Comparison of ENCODE assay signal across 8 cellular contexts in genomic region chr11:17528181-17528691, GRCh38. TPM values are rescaled to one million over a fixed set of nuclear protein-coding genes. Genes with fewer than 3 reads are reported as not detected.
DNase-seq lines count a peak whose midpoint lies in the region; ATAC-seq and TF ChIP-seq lines count a peak whose summit lies in the region.

No MANE protein-coding gene starts in this region.

- no peak overlapping the region for H3K9ac ChIP-seq in Karpas-422 (ENCODE audit: low read length)

- whole genome bisulfite sequencing in hepatocyte (ENCODE audit: low lambda C conversion rate, missing lambda C conversion rate) = 49% methylated on average over 9 of the region's 9 CpGs

- H3K4me2 ChIP-seq in Karpas-422 (ENCODE audit: low read depth, low read length, poor library complexity, severe bottlenecking) = no peak overlapping the region
- H3K4me2 ChIP-seq in hepatocyte = no peak overlapping the region

- POLR2A ChIA-PET in BJ (lab: Charles Lee) = no interaction called here

- peak; percentile 64 for ATAC-seq in GM19452 (IDR thresholded peaks at IDR 0.05; ENCODE audit: unreplicated experiment)
- peak; percentile 99 for ATAC-seq in SK-N-SH treated with all-trans-retinoic acid at 6 μM for 48 hours

- peaks cover 7% of the 10 kb centered on the region for H3K27me3 ChIP-seq in BJ (ENCODE audit: control insufficient read depth, insufficient read depth, low read length)
- no peaks in the 10 kb centered on the region for H3K27me3 ChIP-seq in Karpas-422 (ENCODE audit: low read length)
- no peaks in the 10 kb centered on the region for H3K27me3 ChIP-seq in ascending aorta
- H3K27me3 ChIP-seq in hepatocyte = no peaks in the 10 kb centered on the region

- no peak overlapping the region for H3K27ac ChIP-seq in Karpas-422 (ENCODE audit: low read length)
- H3K27ac ChIP-seq in ascending aorta = no peak overlapping the region
- H3K27ac ChIP-seq in hepatocyte = no peak overlapping the region

- DNase-seq in BJ (ENCODE audit: low read depth) (no peak), Karpas-422 (peak; percentile 81), ascending aorta (ENCODE audit: low spot score in 2 of 2) (no peak), hepatocyte (ENCODE audit: low spot score) (peak; percentile 78), smooth muscle cell of the brain vasculature (ENCODE audit: low read depth, low spot score) (peak; percentile 6), dedifferentiated amniotic fluid mesenchymal stem cell (ENCODE audit: extremely low spot score) (no peak)

- H3K9me2 ChIP-seq in Karpas-422 (replicated peaks; ENCODE audit: insufficient read depth, low read length) = no peaks in the 10 kb centered on the region
- H3K9me2 ChIP-seq in hepatocyte (replicated peaks; ENCODE audit: insufficient read depth) = no peaks in the 10 kb centered on the region

- H3K79me2 ChIP-seq in Karpas-422 (ENCODE audit: low read length) (no peaks in the 10 kb centered on the region), hepatocyte (peaks cover 19% of the 10 kb centered on the region)

- H4K20me1 ChIP-seq in Karpas-422 (ENCODE audit: insufficient read depth, low read depth, low read length) (no peaks in the 10 kb centered on the region), hepatocyte (ENCODE audit: insufficient read depth, poor library complexity, severe bottlenecking) (no peaks in the 10 kb centered on the region)

- H3K9me3 ChIP-seq in Karpas-422 (ENCODE audit: low read length) (no peaks in the 10 kb centered on the region), ascending aorta (no peaks in the 10 kb centered on the region), hepatocyte (ENCODE audit: low read depth) (no peaks in the 10 kb centered on the region)

- H3K4me3 ChIP-seq in BJ (ENCODE audit: low read depth, low read length) (no peak overlapping the region), Karpas-422 (ENCODE audit: low read length) (no peak overlapping the region), ascending aorta (no peak overlapping the region), hepatocyte (no peak overlapping the region)

- TF ChIP-seq CTCF in BJ (IDR thresholded peaks at IDR 0.05; ENCODE audit: insufficient read depth, low read depth, low read length) = peak; percentile 75
- TF ChIP-seq CTCF in ascending aorta (IDR thresholded peaks at IDR 0.05) = peak; percentile 27 to 52 (median 36)
- TF ChIP-seq CTCF in hepatocyte (IDR thresholded peaks at IDR 0.05; ENCODE audit: poor library complexity) = peak; percentile 66

- H3K4me1 ChIP-seq in Karpas-422 (ENCODE audit: low read length) (no peaks in the 10 kb centered on the region), ascending aorta (no peaks in the 10 kb centered on the region), hepatocyte (ENCODE audit: insufficient read depth) (peaks cover 16% of the 10 kb centered on the region)

- H3K36me3 ChIP-seq in BJ (ENCODE audit: control insufficient read depth, insufficient read depth, low read length) (no peaks in the 10 kb centered on the region), Karpas-422 (ENCODE audit: insufficient read depth, low read length) (no peaks in the 10 kb centered on the region), ascending aorta (no peaks in the 10 kb centered on the region), hepatocyte (replicated peaks; ENCODE audit: insufficient read depth, low read depth) (no peaks in the 10 kb centered on the region)

- intact Hi-C loops in ascending aorta (cut with DNase I) = no loop called here

- CTCF ChIA-PET in BJ (lab: Yijun Ruan, JAX) = interaction anchor here (0.6 to 2.4 kb wide), 19 partner anchors 11 to 741 kb away, joined by 3 to 21 read pairs (median 4); no protein-coding TSS in a partner anchor

- no peak overlapping the region for H2AFZ ChIP-seq in Karpas-422 (ENCODE audit: low read length)
- H2AFZ ChIP-seq in hepatocyte = no peak overlapping the region

TF ChIP-seq in SK-N-SH treated with all-trans-retinoic acid at 6 μM for 48 hours, 23 proteins besides CTCF, POLR2A, EP300 and RAD21:
- no peak for TF ChIP-seq PPARA (CRISPR knock-in tag; IDR thresholded peaks at IDR 0.05; ENCODE audit: borderline replicate concordance)
- TF ChIP-seq CSDC2 (CRISPR knock-in tag; IDR thresholded peaks at IDR 0.05) = no peak
- no peak for TF ChIP-seq TOX (CRISPR knock-in tag; IDR thresholded peaks at IDR 0.05; ENCODE audit: borderline replicate concordance)
- TF ChIP-seq ZNF565 (CRISPR knock-in tag; conservative IDR thresholded peaks at IDR 0.05; ENCODE audit: low read depth) = no peak
- no peak for TF ChIP-seq TSHZ2 (CRISPR knock-in tag; IDR thresholded peaks at IDR 0.05)
- no peak for TF ChIP-seq CSRNP3 (CRISPR knock-in tag; IDR thresholded peaks at IDR 0.05)
- no peak for TF ChIP-seq ISL1 (CRISPR knock-in tag; IDR thresholded peaks at IDR 0.05)
- no peak for TF ChIP-seq OSR1 (CRISPR knock-in tag; IDR thresholded peaks at IDR 0.05)
- TF ChIP-seq, protein P1, sequence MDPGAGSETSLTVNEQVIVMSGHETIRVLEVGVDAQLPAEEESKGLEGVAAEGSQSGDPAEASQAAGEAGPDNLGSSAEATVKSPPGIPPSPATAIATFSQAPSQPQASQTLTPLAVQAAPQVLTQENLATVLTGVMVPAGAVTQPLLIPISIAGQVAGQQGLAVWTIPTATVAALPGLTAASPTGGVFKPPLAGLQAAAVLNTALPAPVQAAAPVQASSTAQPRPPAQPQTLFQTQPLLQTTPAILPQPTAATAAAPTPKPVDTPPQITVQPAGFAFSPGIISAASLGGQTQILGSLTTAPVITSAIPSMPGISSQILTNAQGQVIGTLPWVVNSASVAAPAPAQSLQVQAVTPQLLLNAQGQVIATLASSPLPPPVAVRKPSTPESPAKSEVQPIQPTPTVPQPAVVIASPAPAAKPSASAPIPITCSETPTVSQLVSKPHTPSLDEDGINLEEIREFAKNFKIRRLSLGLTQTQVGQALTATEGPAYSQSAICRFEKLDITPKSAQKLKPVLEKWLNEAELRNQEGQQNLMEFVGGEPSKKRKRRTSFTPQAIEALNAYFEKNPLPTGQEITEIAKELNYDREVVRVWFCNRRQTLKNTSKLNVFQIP (CRISPR knock-in tag; IDR thresholded peaks at IDR 0.05; ENCODE audit: borderline replicate concordance, low read depth) = no peak
- TF ChIP-seq BACH2 (CRISPR knock-in tag; IDR thresholded peaks at IDR 0.05; ENCODE audit: borderline replicate concordance) = no peak
- TF ChIP-seq SNAI2 (CRISPR knock-in tag; IDR thresholded peaks at IDR 0.05) = no peak
- TF ChIP-seq ESRRG (CRISPR knock-in tag; IDR thresholded peaks at IDR 0.05) = no peak
- no peak for TF ChIP-seq ZNF8 (CRISPR knock-in tag; IDR thresholded peaks at IDR 0.05)

RNA-seq across cellular contexts. Expression of gene USH1C, which starts 16.0 kb away (rescaled TPM):
- polyA plus RNA-seq in BJ (2011; rRNA removed) = not detected in 2 replicates
- polyA minus RNA-seq in BJ (2011; rRNA and poly(A)+ RNA removed) = not detected in 2 replicates
- not detected in 2 replicates for total RNA-seq in Karpas-422 (2014; rRNA removed; shearing (Covaris generic); ENCODE audit: low replicate concordance)
- not detected for total RNA-seq in ascending aorta
- total RNA-seq in hepatocyte = 58.8 and 60.6 TPM in 2 replicates
- polyA plus RNA-seq in hepatocyte = 54.0 and 54.3 TPM in 2 replicates

RNA-seq across cellular contexts. Expression of gene OTOG, which starts 18.8 kb away (rescaled TPM):
- not detected in 2 replicates for polyA plus RNA-seq in BJ (2011; rRNA removed)
- polyA minus RNA-seq in BJ (2011; rRNA and poly(A)+ RNA removed) = not detected in 2 replicates
- total RNA-seq in Karpas-422 (2014; rRNA removed; shearing (Covaris generic); ENCODE audit: low replicate concordance) = not detected in 2 replicates
- not detected for total RNA-seq in ascending aorta
- 0.16 and 0.27 TPM in 2 replicates for total RNA-seq in hepatocyte
- polyA plus RNA-seq in hepatocyte = 0.06 and 2.0 TPM in 2 replicates

RNA-seq across cellular contexts. Expression of gene ABCC8, which starts 51.6 kb away (rescaled TPM):
- not detected in 2 replicates for polyA plus RNA-seq in BJ (2011; rRNA removed)
- not detected in 2 replicates for polyA minus RNA-seq in BJ (2011; rRNA and poly(A)+ RNA removed)
- total RNA-seq in Karpas-422 (2014; rRNA removed; shearing (Covaris generic); ENCODE audit: low replicate concordance) = not detected in 2 replicates
- total RNA-seq in ascending aorta = not detected
- 0.88 and 2.2 TPM in 2 replicates for total RNA-seq in hepatocyte
- polyA plus RNA-seq in hepatocyte = 0.89 TPM in 1 of 2 replicates, not detected in the other

Comparison
In these comparisons a context has a peak if more than half of its experiments do, and no peak if none do; other contexts are left out.
1. DNase-seq: peak in Karpas-422 (single experiment), hepatocyte (single experiment) and smooth muscle cell of the brain vasculature (single experiment); none in BJ (single experiment), ascending aorta (0 of 2) and dedifferentiated amniotic fluid mesenchymal stem cell (single experiment).
2. RNA of gene USH1C, which starts 16.0 kb away (total RNA-seq): 58.8 to 60.6 TPM in hepatocyte; not detected in Karpas-422 and not detected in ascending aorta (single experiment); every median in the first group is over 10 times any median in the second.
3. Peak in every context shown above with its lines, with median percentiles within 50 percentile points of each other: CTCF ChIP-seq.